In genomic region chr18:811192-812122, GRCh38 we compare ENCODE assay signal across 8 cellular contexts. TPM values are rescaled to one million over a fixed set of nuclear protein-coding genes. Genes with fewer than 3 reads are reported as not detected.
DNase-seq lines count a peak whose midpoint lies in the region; ATAC-seq and TF ChIP-seq lines count a peak whose summit lies in the region.

No MANE protein-coding gene starts in this region.

- H3K27me3 Mint-ChIP-seq in stimulated activated naive B cell treated with anti-CD40 and anti-IgM and Interleukin-4, amounts not matched to agents 10 μg/mL and 1 μg/mL and 100 μg/mL, for 72 hours, result peaks cover 56 to 66% of the 10 kb centered on the region in 2 donors

- in situ Hi-C loops in brain microvascular endothelial cell (cut with HindIII; ENCODE audit: low pct_ligation_motif_present, low sequenced_read_pairs), result no loop called here

- H3K9me3 Mint-ChIP-seq in stimulated activated naive B cell treated with anti-CD40 and anti-IgM and Interleukin-4, amounts not matched to agents 10 μg/mL and 1 μg/mL and 100 μg/mL, for 72 hours, result peaks cover 4 to 6% of the 10 kb centered on the region in 2 donors

- no peak for TF ChIP-seq POLR2A in NB4 (IDR thresholded peaks at IDR 0.05; ENCODE audit: extremely low read depth, insufficient read length)

- peak overlapping the region; percentile 79 to 82 for H3K4me3 Mint-ChIP-seq in stimulated activated naive B cell treated with anti-CD40 and anti-IgM and Interleukin-4, amounts not matched to agents 10 μg/mL and 1 μg/mL and 100 μg/mL, for 72 hours

- peak overlapping the region; percentile 82 for H3K27ac ChIP-seq in brain microvascular endothelial cell

- H3K27me3 ChIP-seq in brain microvascular endothelial cell (replicated peaks) (no peaks in the 10 kb centered on the region), kidney epithelial cell (ENCODE audit: control insufficient read depth, insufficient read depth, low read length) (no peaks in the 10 kb centered on the region)

- H3K36me3 Mint-ChIP-seq in stimulated activated naive B cell treated with anti-CD40 and anti-IgM and Interleukin-4, amounts not matched to agents 10 μg/mL and 1 μg/mL and 100 μg/mL, for 72 hours, result peaks cover 5 to 8% of the 10 kb centered on the region in 2 donors

- peak in 1 of 2 donors; percentile 35 for ATAC-seq in stimulated activated naive B cell treated with anti-CD40 and anti-IgM and Interleukin-4, amounts not matched to agents 10 μg/mL and 1 μg/mL and 100 μg/mL, for 72 hours (replicated peaks)

- H3K36me3 ChIP-seq in brain microvascular endothelial cell (replicated peaks) (no peaks in the 10 kb centered on the region), kidney epithelial cell (ENCODE audit: control insufficient read depth, insufficient read depth, low read length) (no peaks in the 10 kb centered on the region)

- H3K4me3 ChIP-seq in NB4 (ENCODE audit: low read depth, low read length) (peak overlapping the region; percentile 95), brain microvascular endothelial cell (ENCODE audit: low read depth, low read length) (peak overlapping the region; percentile 89), kidney epithelial cell (ENCODE audit: low read depth, low read length) (peak overlapping the region; percentile 97)

- H3K4me1 Mint-ChIP-seq in stimulated activated naive B cell treated with anti-CD40 and anti-IgM and Interleukin-4, amounts not matched to agents 10 μg/mL and 1 μg/mL and 100 μg/mL, for 72 hours, result peaks cover 14 to 26% of the 10 kb centered on the region in 2 donors

- H3K27ac Mint-ChIP-seq in stimulated activated naive B cell treated with anti-CD40 and anti-IgM and Interleukin-4, amounts not matched to agents 10 μg/mL and 1 μg/mL and 100 μg/mL, for 72 hours, result peak overlapping the region; percentile 77

- peak; percentile 21 to 34 for DNase-seq in NCI-H524 (lab: John Stamatoyannopoulos, UW)
- DNase-seq in NCI-H524 treated with DMSO at 0.1 percent for 48 hours (lab: John Stamatoyannopoulos, UW), result no peak
- DNase-seq in HCEC 1CT, result peak; percentile 20
- DNase-seq in NB4 (ENCODE audit: low read depth), result no peak
- DNase-seq in brain microvascular endothelial cell, result no peak
- no peak for DNase-seq in kidney epithelial cell (ENCODE audit: low read depth)
- no peak for DNase-seq in stimulated activated naive B cell treated with anti-CD40 and anti-IgM and Interleukin-4, amounts not matched to agents 10 μg/mL and 1 μg/mL and 100 μg/mL, for 72 hours
- DNase-seq in NCI-H446 treated with DMSO at 0.1 percent for 48 hours (lab: John Stamatoyannopoulos, UW), result no peak

- TF ChIP-seq CTCF in NB4 (IDR thresholded peaks at IDR 0.05; ENCODE audit: low read depth, low read length), result no peak
- no peak for TF ChIP-seq CTCF in brain microvascular endothelial cell (IDR thresholded peaks at IDR 0.05; ENCODE audit: low read depth, low read length, missing control alignments)
- TF ChIP-seq CTCF in kidney epithelial cell (IDR thresholded peaks at IDR 0.05; ENCODE audit: insufficient read depth, low read length, poor library complexity, severe bottlenecking), result no peak

RNA-seq across cellular contexts. Expression of gene YES1, which starts 0.6 kb away (rescaled TPM):
- total RNA-seq in kidney epithelial cell, result 135 and 167 TPM in 2 replicates

Comparison
In these comparisons a context has a peak if more than half of its experiments do, and no peak if none do; other contexts are left out.
1. DNase-seq: peak in NCI-H524 (2 of 2) and HCEC 1CT (single experiment); none in NCI-H524 treated with DMSO at 0.1 percent for 48 hours (single experiment), NB4 (single experiment), brain microvascular endothelial cell (single experiment), kidney epithelial cell (single experiment), stimulated activated naive B cell treated with anti-CD40 and anti-IgM and Interleukin-4, amounts not matched to agents 10 μg/mL and 1 μg/mL and 100 μg/mL, for 72 hours (single experiment) and NCI-H446 treated with DMSO at 0.1 percent for 48 hours (single experiment).
2. Peak in every context shown above with its lines, with median percentiles within 50 percentile points of each other: H3K4me3 ChIP-seq.